Comparison of ENCODE assay signal across 8 cellular contexts in genomic region chr2:233974530-233975071, GRCh38. TPM values are rescaled to one million over a fixed set of nuclear protein-coding genes. Genes with fewer than 3 reads are reported as not detected.
A peak's percentile ranks its signal among the peaks of the same experiment; 100 is the strongest.
DNase-seq lines count a peak whose midpoint lies in the region; ATAC-seq and TF ChIP-seq lines count a peak whose summit lies in the region.

No MANE protein-coding gene starts in this region.

- intact Hi-C loops in Right ventricle myocardium superior (cut with DNase I) (no loop called here), Right ventricle myocardium inferior (cut with DNase I) (loop anchor here (10.0 kb wide), 1 partner anchor 570 kb away; no protein-coding TSS in a partner anchor)

- no peak for TF ChIP-seq RAD21 in SK-N-SH (IDR thresholded peaks at IDR 0.05; ENCODE audit: low read length)

- peak overlapping the region; percentile 59 for H3K4me2 ChIP-seq in SK-N-SH

- 7% methylated on average over 3 of the region's 4 CpGs for WGBS in SK-N-SH (ENCODE audit: low lambda C conversion rate)
- WGBS in gastroesophageal sphincter (ENCODE audit: low coverage in 1 of 2), 2 donors: 27 to 75% methylated on average over 1 to 2 of the region's 4 CpGs
- 44 to 45% methylated on average over 4 of the region's 4 CpGs for WGBS in tibial nerve, 2 donors

- CTCF ChIA-PET in SK-N-SH (lab: Yijun Ruan, JAX): interaction anchor here (0.7 to 2.9 kb wide), 4 partner anchors 11 to 1142 kb away, joined by 3 to 12 read pairs (median 4); no protein-coding TSS in a partner anchor

- no peaks in the 10 kb centered on the region for H3K27me3 ChIP-seq in SK-N-SH (ENCODE audit: insufficient read depth)
- H3K27me3 ChIP-seq in gastroesophageal sphincter: peaks cover 44% of the 10 kb centered on the region
- no peaks in the 10 kb centered on the region for H3K27me3 ChIP-seq in tibial nerve

- no peaks in the 10 kb centered on the region for H3K79me2 ChIP-seq in SK-N-SH (ENCODE audit: insufficient read depth)

- H3K4me1 ChIP-seq in SK-N-SH (ENCODE audit: control insufficient read depth in 1 of 2, insufficient read depth in 2 of 2, low read depth in 1 of 2, low read length in 1 of 2) (peaks cover 3 to 20% of the 10 kb centered on the region in 2 experiments; a peak in 3 of 4 replicates), gastroesophageal sphincter (no peaks in the 10 kb centered on the region), tibial nerve (peaks cover 0 to 11% (median 0%) of the 10 kb centered on the region in 4 donors)

- TF ChIP-seq EP300 in SK-N-SH (IDR thresholded peaks at IDR 0.05; ENCODE audit: borderline replicate concordance in 1 of 2, low read depth in 1 of 2, low read length in 1 of 2): peak in 1 of 2 experiments; percentile 100
- no peak for TF ChIP-seq EP300 in gastroesophageal sphincter (IDR thresholded peaks at IDR 0.05)
- TF ChIP-seq EP300 in tibial nerve (IDR thresholded peaks at IDR 0.05): peak in 1 of 2 donors; percentile 25

- POLR2A ChIA-PET in SK-N-SH (lab: Yijun Ruan, JAX): no interaction called here

- 0 out of 2 replicates have a peak overlapping the region, but pooled peaks have one; percentile 7 for H3K9ac ChIP-seq in SK-N-SH

- H3K9me2 ChIP-seq in SK-N-SH: no peaks in the 10 kb centered on the region

- H3K4me3 ChIP-seq in SK-N-SH (ENCODE audit: low read depth in 2 of 2, low read length in 1 of 2) (no peak overlapping the region), gastroesophageal sphincter (no peak overlapping the region), tibial nerve (no peak overlapping the region)

- ATAC-seq in Right ventricle myocardium superior (ENCODE audit: poor library complexity) (peak; percentile 46), Right ventricle myocardium inferior (no peak), gastroesophageal sphincter (peak; percentile 51), GM21447 (IDR thresholded peaks at IDR 0.05; ENCODE audit: unreplicated experiment) (no peak), GM18861 (IDR thresholded peaks at IDR 0.05; ENCODE audit: unreplicated experiment) (no peak), GM21367 (IDR thresholded peaks at IDR 0.05; ENCODE audit: unreplicated experiment) (no peak)

- no peak for TF ChIP-seq CTCF in SK-N-SH (IDR thresholded peaks at IDR 0.05)
- TF ChIP-seq CTCF in gastroesophageal sphincter (IDR thresholded peaks at IDR 0.05): no peak
- no peak for TF ChIP-seq CTCF in tibial nerve (IDR thresholded peaks at IDR 0.05)

- H3K9me3 ChIP-seq in SK-N-SH: no peaks in the 10 kb centered on the region
- no peaks in the 10 kb centered on the region for H3K9me3 ChIP-seq in gastroesophageal sphincter
- no peaks in the 10 kb centered on the region for H3K9me3 ChIP-seq in tibial nerve

- DNase-seq in Right ventricle myocardium superior: no peak
- no peak for DNase-seq in Right ventricle myocardium inferior (ENCODE audit: missing footprints)
- DNase-seq in SK-N-SH: peak; percentile 32
- peak; percentile 17 to 21 for DNase-seq in tibial nerve (ENCODE audit: low spot score in 2 of 2)

- H2AFZ ChIP-seq in SK-N-SH (ENCODE audit: low read depth): 0 out of 2 replicates have a peak overlapping the region, but pooled peaks have one; percentile 36

- no peaks in the 10 kb centered on the region for H4K20me1 ChIP-seq in SK-N-SH (ENCODE audit: insufficient read depth)

- H3K36me3 ChIP-seq in SK-N-SH (replicated peaks in 1 of 2; ENCODE audit: control insufficient read depth in 1 of 2, insufficient read depth in 2 of 2, low read length in 1 of 2) (no peaks in the 10 kb centered on the region), gastroesophageal sphincter (no peaks in the 10 kb centered on the region), tibial nerve (no peaks in the 10 kb centered on the region)

- H3K27ac ChIP-seq in SK-N-SH (ENCODE audit: low read depth in 2 of 2, low read length in 1 of 2): peak overlapping the region; percentile 7 to 77; a peak in 3 of 4 replicates
- no peak overlapping the region for H3K27ac ChIP-seq in gastroesophageal sphincter
- H3K27ac ChIP-seq in tibial nerve: no peak overlapping the region

- TF ChIP-seq POLR2A in gastroesophageal sphincter (IDR thresholded peaks at IDR 0.05) (no peak), tibial nerve (IDR thresholded peaks at IDR 0.05) (no peak)

- no peaks in the 10 kb centered on the region for H3F3A ChIP-seq in SK-N-SH (replicated peaks; ENCODE audit: insufficient read depth)

TF ChIP-seq in SK-N-SH, 30 proteins besides CTCF, POLR2A, EP300 and RAD21 (continues in another document):
- TF ChIP-seq EZH2phosphoT487 (IDR thresholded peaks at IDR 0.05; ENCODE audit: borderline replicate concordance, low read depth) (no peak), REST (IDR thresholded peaks at IDR 0.05; ENCODE audit: low read depth, low read length) (peak; percentile 67), RXRA (IDR thresholded peaks at IDR 0.05; ENCODE audit: borderline replicate concordance, low read depth) (peak; percentile 99), TCF12 (IDR thresholded peaks at IDR 0.05) (peak; percentile 98), FOSL2 (IDR thresholded peaks at IDR 0.05; ENCODE audit: borderline replicate concordance, low read depth) (peak; percentile 100), JUND (IDR thresholded peaks at IDR 0.05) (peak; percentile 99), TEAD4 (IDR thresholded peaks at IDR 0.05; ENCODE audit: borderline replicate concordance, insufficient read depth) (peak; percentile 96), USF1 (IDR thresholded peaks at IDR 0.05; ENCODE audit: borderline replicate concordance, low read depth) (peak; percentile 53; the same call in 1 of the 2 replicates), YY1 (IDR thresholded peaks at IDR 0.05; ENCODE audit: low read depth) (peak; percentile 78; the same call in 1 of the 2 replicates), FOXM1 (IDR thresholded peaks at IDR 0.05; ENCODE audit: low read depth) (peak; percentile 97), RCOR1 (IDR thresholded peaks at IDR 0.05; ENCODE audit: low read length) (0 out of 2 replicates have a peak, but pooled peaks have one; percentile 6), NRF1 (IDR thresholded peaks at IDR 0.05; ENCODE audit: low read depth, low read length) (no peak), GATA2 (CRISPR knock-in tag; IDR thresholded peaks at IDR 0.05) (no peak), MEF2A (IDR thresholded peaks at IDR 0.05; ENCODE audit: borderline replicate concordance, low read depth) (peak; percentile 92), USF2 (IDR thresholded peaks at IDR 0.05; ENCODE audit: borderline replicate concordance, low read depth, low read length) (no peak), SMC3 (IDR thresholded peaks at IDR 0.05; ENCODE audit: low read depth, low read length) (no peak)
- TF ChIP-seq, protein P1, sequence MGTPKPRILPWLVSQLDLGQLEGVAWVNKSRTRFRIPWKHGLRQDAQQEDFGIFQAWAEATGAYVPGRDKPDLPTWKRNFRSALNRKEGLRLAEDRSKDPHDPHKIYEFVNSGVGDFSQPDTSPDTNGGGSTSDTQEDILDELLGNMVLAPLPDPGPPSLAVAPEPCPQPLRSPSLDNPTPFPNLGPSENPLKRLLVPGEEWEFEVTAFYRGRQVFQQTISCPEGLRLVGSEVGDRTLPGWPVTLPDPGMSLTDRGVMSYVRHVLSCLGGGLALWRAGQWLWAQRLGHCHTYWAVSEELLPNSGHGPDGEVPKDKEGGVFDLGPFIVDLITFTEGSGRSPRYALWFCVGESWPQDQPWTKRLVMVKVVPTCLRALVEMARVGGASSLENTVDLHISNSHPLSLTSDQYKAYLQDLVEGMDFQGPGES (IDR thresholded peaks at IDR 0.05; ENCODE audit: low read depth, low read length): no peak

RNA-seq across cellular contexts. Expression of gene TRPM8, which starts 57.4 kb away (rescaled TPM):
- total RNA-seq in Right ventricle myocardium superior (not detected), Right ventricle myocardium inferior (not detected), gastroesophageal sphincter (not detected), tibial nerve (not detected)
- polyA plus RNA-seq in SK-N-SH (2012; rRNA removed): 0.85 and 1.6 TPM in 2 replicates
- 0.71 and 1.5 TPM in 2 replicates for polyA plus RNA-seq in SK-N-SH (2012; cell fraction: cytosol; rRNA removed)
- 1.2 and 2.1 TPM in 2 replicates for polyA plus RNA-seq in SK-N-SH (2012; cell fraction: nucleus; rRNA removed)

Comparison
In these comparisons a context has a peak if more than half of its experiments do, and no peak if none do; other contexts are left out.
1. ATAC-seq: peak in Right ventricle myocardium superior (single experiment) and gastroesophageal sphincter (single experiment); none in Right ventricle myocardium inferior (single experiment), GM21447 (single experiment), GM18861 (single experiment) and GM21367 (single experiment).
2. DNase-seq: peak in SK-N-SH (single experiment) and tibial nerve (2 of 2); none in Right ventricle myocardium superior (single experiment) and Right ventricle myocardium inferior (single experiment).
3. H3K27ac ChIP-seq: peak in SK-N-SH (2 of 2); none in gastroesophageal sphincter (0 of 4) and tibial nerve (0 of 4).